ENCODE assay signal across 1 cellular context in the genomic region with DNA sequence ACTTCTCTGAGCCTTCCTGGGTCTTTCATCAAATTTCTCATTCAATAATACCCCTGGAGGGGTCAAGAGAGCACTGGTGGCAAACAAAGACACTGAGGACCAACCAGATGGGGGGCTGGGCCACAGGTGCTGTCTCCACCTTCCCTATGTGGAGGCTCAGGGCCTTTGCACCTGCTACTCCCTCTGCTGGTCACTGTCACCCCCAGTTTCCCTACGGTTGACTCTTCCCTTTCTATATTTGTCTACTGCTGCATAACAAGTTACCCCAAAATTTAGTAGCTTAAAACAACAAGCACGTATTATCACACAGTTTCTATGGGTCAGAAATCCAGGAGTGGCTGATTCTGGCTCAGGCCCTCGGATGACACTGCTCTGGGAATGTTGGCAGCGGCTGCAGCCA.
TF ChIP-seq lines count a peak whose summit lies in the region.

No MANE protein-coding gene starts in this region.

TF ChIP-seq in SK-N-SH, 30 proteins besides CTCF, POLR2A, EP300 and RAD21 (continued from another document):
- no peak for TF ChIP-seq PBX3 (IDR thresholded peaks at IDR 0.05)
- TF ChIP-seq CHD2 (IDR thresholded peaks at IDR 0.05; ENCODE audit: low read length, partially characterized antibody): no peak
- no peak for TF ChIP-seq RCOR1 (IDR thresholded peaks at IDR 0.05; ENCODE audit: low read length)
- TF ChIP-seq FOXJ3 (CRISPR knock-in tag; IDR thresholded peaks at IDR 0.05): no peak
- TF ChIP-seq NFIC (IDR thresholded peaks at IDR 0.05; ENCODE audit: borderline replicate concordance): no peak
- no peak for TF ChIP-seq RXRA (IDR thresholded peaks at IDR 0.05; ENCODE audit: borderline replicate concordance, low read depth)
- no peak for TF ChIP-seq TEAD4 (IDR thresholded peaks at IDR 0.05; ENCODE audit: borderline replicate concordance, insufficient read depth)
- no peak for TF ChIP-seq RFX5 (IDR thresholded peaks at IDR 0.05; ENCODE audit: low read length)
- no peak for TF ChIP-seq GATA2 (CRISPR knock-in tag; IDR thresholded peaks at IDR 0.05)
- no peak for TF ChIP-seq SMC3 (IDR thresholded peaks at IDR 0.05; ENCODE audit: low read depth, low read length)
- TF ChIP-seq GABPA (IDR thresholded peaks at IDR 0.05; ENCODE audit: low read depth): no peak
- no peak for TF ChIP-seq ZBTB33 (IDR thresholded peaks at IDR 0.05; ENCODE audit: borderline replicate concordance, low read depth)
- TF ChIP-seq USF1 (IDR thresholded peaks at IDR 0.05; ENCODE audit: borderline replicate concordance, low read depth): no peak
- TF ChIP-seq POLR2AphosphoS5 (IDR thresholded peaks at IDR 0.05; ENCODE audit: low read depth, low read length): no peak
- no peak for TF ChIP-seq MXI1 (IDR thresholded peaks at IDR 0.05; ENCODE audit: low read depth, low read length)
